Comparison of ENCODE assay signal across 17 cellular contexts in the genomic region with DNA sequence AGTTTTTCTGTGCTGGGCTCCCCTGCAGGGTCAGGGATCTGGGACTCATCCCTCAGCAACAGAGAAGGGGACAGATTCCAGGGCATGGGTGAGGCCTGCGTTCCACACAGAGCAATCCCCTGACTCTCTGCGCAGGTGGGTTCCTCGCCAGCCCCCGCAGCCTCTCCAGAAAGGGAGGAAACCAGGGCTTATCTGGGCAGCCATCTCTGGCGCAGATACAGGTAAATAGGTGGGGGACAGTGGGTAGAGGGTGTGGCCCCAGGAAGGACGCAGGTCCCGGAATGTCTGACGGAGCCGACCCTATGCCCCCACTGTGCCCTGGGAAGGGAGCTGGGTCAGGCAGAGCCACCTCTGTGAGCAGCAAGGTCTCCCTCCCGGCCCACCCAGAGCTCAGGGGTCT. TPM values are rescaled to one million over a fixed set of nuclear protein-coding genes. Genes with fewer than 3 reads are reported as not detected.
A peak's percentile ranks its signal among the peaks of the same experiment; 100 is the strongest.
DNase-seq lines count a peak whose midpoint lies in the region; ATAC-seq and TF ChIP-seq lines count a peak whose summit lies in the region.
"Had no signal": no experiment of that assay in that cellular context is flagged by ENCODE, and none has a peak within 500 bp of the region (broad histone marks: within the 10 kb centered on the region; RNA-seq: fewer than 3 reads in every experiment).

No MANE protein-coding gene starts in this region.

- H3K4me3 Mint-ChIP-seq in immature natural killer cell, result no peak overlapping the region
- H3K4me3 Mint-ChIP-seq: CD14-positive monocyte had no signal

- H3K36me3 ChIP-seq in cardiac muscle cell, result no peaks in the 10 kb centered on the region
- peaks cover 0 to 4% (median 0%) of the 10 kb centered on the region in 9 donors for H3K36me3 ChIP-seq in heart left ventricle
- H3K36me3 ChIP-seq in colonic mucosa, result no peaks in the 10 kb centered on the region
- H3K36me3 ChIP-seq in mucosa of descending colon (ENCODE audit: low read depth), result no peaks in the 10 kb centered on the region
- H3K36me3 ChIP-seq in upper lobe of right lung, result no peaks in the 10 kb centered on the region

- no peaks in the 10 kb centered on the region for H3K9me3 Mint-ChIP-seq in immature natural killer cell

- DNase-seq in cardiac muscle cell (ENCODE audit: low read depth in 1 of 2, low spot score in 1 of 2), result no peak
- DNase-seq in heart left ventricle, result no peak
- DNase-seq in colonic mucosa, result peak; percentile 59
- DNase-seq in mucosa of descending colon, result peak in 1 of 3 donors; percentile 62
- no peak for DNase-seq in upper lobe of right lung
- DNase-seq in immature natural killer cell, result no peak
- DNase-seq in GM13976 (ENCODE audit: low spot score), result no peak
- DNase-seq: Caco-2, GOT3, MM.1S, NCI-H1105 treated with DMSO at 0.1 percent for 48 hours, NCI-H187, NCI-H446 treated with DMSO at 0.1 percent for 48 hours, NCI-H748 treated with DMSO at 0.1 percent for 48 hours, Right ventricle myocardium superior had no signal

- H3K27ac Mint-ChIP-seq in immature natural killer cell, result no peak overlapping the region

- peaks cover 0 to 8% (median 6%) of the 10 kb centered on the region in 3 donors for H3K27me3 Mint-ChIP-seq in immature natural killer cell (ENCODE audit: low read depth in 3 of 3)

- in situ Hi-C loops in GM13976 (cut with MboI; ENCODE audit: low sequenced_read_pairs, unreplicated experiment), result no loop called here

- peak overlapping the region; percentile 50 for H3K27ac ChIP-seq in cardiac muscle cell
- peak overlapping the region in 1 of 12 donors; percentile 92 for H3K27ac ChIP-seq in heart left ventricle
- H3K27ac ChIP-seq in colonic mucosa, result no peak overlapping the region
- no peak overlapping the region for H3K27ac ChIP-seq in upper lobe of right lung

- H3K4me3 ChIP-seq in cardiac muscle cell (no peak overlapping the region), heart left ventricle (no peak overlapping the region), colonic mucosa (no peak overlapping the region), mucosa of descending colon (no peak overlapping the region), upper lobe of right lung (no peak overlapping the region)

- H3K9me3 ChIP-seq in cardiac muscle cell (ENCODE audit: low read depth) (no peaks in the 10 kb centered on the region), heart left ventricle (peaks cover 0 to 15% (median 0%) of the 10 kb centered on the region in 12 donors), colonic mucosa (no peaks in the 10 kb centered on the region), mucosa of descending colon (no peaks in the 10 kb centered on the region), upper lobe of right lung (no peaks in the 10 kb centered on the region)
- H3K9me3 ChIP-seq: Caco-2 had no signal

- TF ChIP-seq CTCF in cardiac muscle cell (IDR thresholded peaks at IDR 0.05; ENCODE audit: low read depth, low read length) (no peak), heart left ventricle (IDR thresholded peaks at IDR 0.05) (no peak), colonic mucosa (IDR thresholded peaks at IDR 0.05) (no peak), mucosa of descending colon (IDR thresholded peaks at IDR 0.05) (no peak), upper lobe of right lung (IDR thresholded peaks at IDR 0.05) (no peak), GM13976 (IDR thresholded peaks at IDR 0.05; ENCODE audit: borderline replicate concordance, control extremely low read depth, extremely low read depth, insufficient read depth, missing control alignments) (no peak)

- TF ChIP-seq POLR2A in heart left ventricle (IDR thresholded peaks at IDR 0.05), result no peak

- no peak overlapping the region for H3K9ac ChIP-seq in colonic mucosa (ENCODE audit: low read depth in 2 of 2, low read length in 2 of 2)

- intact Hi-C loops in heart left ventricle (cut with DNase I), result no loop called here
- intact Hi-C loops in colonic mucosa (cut with DNase I), result no loop called here
- intact Hi-C loops in mucosa of descending colon (cut with DNase I, micrococcal nuclease), result no loop called here
- intact Hi-C loops in upper lobe of right lung (cut with DNase I), result no loop called here

- H3K27me3 ChIP-seq in cardiac muscle cell, result no peaks in the 10 kb centered on the region
- no peaks in the 10 kb centered on the region for H3K27me3 ChIP-seq in heart left ventricle
- no peaks in the 10 kb centered on the region for H3K27me3 ChIP-seq in colonic mucosa
- H3K27me3 ChIP-seq in upper lobe of right lung, result no peaks in the 10 kb centered on the region

- peaks cover 30 to 34% of the 10 kb centered on the region in 2 donors for H3K4me1 Mint-ChIP-seq in immature natural killer cell

- H3K4me1 ChIP-seq in cardiac muscle cell (ENCODE audit: low read depth), result peaks cover 45% of the 10 kb centered on the region
- H3K4me1 ChIP-seq in heart left ventricle, result peaks cover 0 to 29% (median 15%) of the 10 kb centered on the region in 12 donors
- peaks cover 39% of the 10 kb centered on the region for H3K4me1 ChIP-seq in colonic mucosa
- H3K4me1 ChIP-seq in mucosa of descending colon (ENCODE audit: low read depth), result peaks cover 51% of the 10 kb centered on the region
- H3K4me1 ChIP-seq in upper lobe of right lung, result peaks cover 72% of the 10 kb centered on the region

- ATAC-seq in heart left ventricle (no peak), mucosa of descending colon (peak; percentile 55), upper lobe of right lung (peak; percentile 1), GM18498 (IDR thresholded peaks at IDR 0.05; ENCODE audit: unreplicated experiment) (no peak)

- H3K36me3 Mint-ChIP-seq in immature natural killer cell, result peaks cover 0 to 5% (median 3%) of the 10 kb centered on the region in 3 donors

- WGBS in heart left ventricle, 4 donors, result 69 to 77% (median 73%) methylated on average over 5 to 10 of the region's 10 CpGs

RNA-seq across cellular contexts. Expression of a gene that starts 23.2 kb away (rescaled TPM):
- total RNA-seq in cardiac muscle cell (54.5 and 121 TPM in 2 replicates), heart left ventricle (10 to 100 TPM; 14.2 to 59.7 (median 19.7) TPM), colonic mucosa (100 to 1,000 TPM; 104 to 118 TPM), mucosa of descending colon (100 to 1,000 TPM in 2 of 3 donors, 10 to 100 TPM in 1; 71.4 to 218 (median 129) TPM), upper lobe of right lung (196 TPM)
- polyA plus RNA-seq in cardiac muscle cell (32.7 and 49.2 TPM in 2 replicates), heart left ventricle (10 to 100 TPM; 31.2 to 45.0 TPM), immature natural killer cell (10 to 100 TPM in 2 of 3 donors, 1 to 10 TPM in 1; 5.2 to 41.2 (median 13.1) TPM)

RNA-seq across cellular contexts. Expression of a gene that starts 41.8 kb away (rescaled TPM):
- total RNA-seq in cardiac muscle cell, result 24.5 and 29.6 TPM in 2 replicates
- 15.9 and 17.9 TPM in 2 replicates for polyA plus RNA-seq in cardiac muscle cell
- 1 to 10 TPM in 4 of 9 donors, under 1 TPM in 5; 0.23 to 6.1 (median 0.70) TPM for total RNA-seq in heart left ventricle
- polyA plus RNA-seq in heart left ventricle, result under 1 TPM; 0.19 to 0.40 TPM
- total RNA-seq in colonic mucosa, result 10 to 100 TPM; 14.9 to 71.7 TPM
- 10 to 100 TPM in 1 of 3 donors, 1 to 10 TPM in 2; 2.9 to 20.9 (median 7.6) TPM for total RNA-seq in mucosa of descending colon
- total RNA-seq in upper lobe of right lung, result 1.0 TPM
- polyA plus RNA-seq in immature natural killer cell, result 1 to 10 TPM in 2 of 3 donors, not detected in 1; 1.3 to 3.1 TPM

RNA-seq across cellular contexts. Expression of a gene that starts 49.9 kb away (rescaled TPM):
- total RNA-seq in cardiac muscle cell (123 and 140 TPM in 2 replicates), heart left ventricle (10 to 100 TPM; 26.6 to 75.8 (median 44.2) TPM), colonic mucosa (100 to 1,000 TPM; 103 to 273 TPM), mucosa of descending colon (100 to 1,000 TPM in 2 of 3 donors, 10 to 100 TPM in 1; 76.5 to 185 (median 113) TPM), upper lobe of right lung (85.2 TPM)
- polyA plus RNA-seq in cardiac muscle cell (169 and 193 TPM in 2 replicates), heart left ventricle (100 to 1,000 TPM in 1 of 2 donors, 10 to 100 TPM in 1; 62.6 to 129 TPM), immature natural killer cell (100 to 1,000 TPM; 432 to 476 (median 450) TPM)

RNA-seq across cellular contexts. Expression of a gene that starts 55.5 kb away (rescaled TPM):
- 9.3 and 10.8 TPM in 2 replicates for total RNA-seq in cardiac muscle cell
- 9.2 and 13.8 TPM in 2 replicates for polyA plus RNA-seq in cardiac muscle cell
- total RNA-seq in heart left ventricle, result 10 to 100 TPM in 7 of 9 donors, 1 to 10 TPM in 2; 6.5 to 20.8 (median 12.3) TPM
- polyA plus RNA-seq in heart left ventricle, result 10 to 100 TPM; 16.0 to 20.8 TPM
- total RNA-seq in colonic mucosa, result 10 to 100 TPM in 1 of 2 donors, 1 to 10 TPM in 1; 7.8 to 23.1 TPM
- 10 to 100 TPM in 2 of 3 donors, 1 to 10 TPM in 1; 9.6 to 16.1 (median 13.6) TPM for total RNA-seq in mucosa of descending colon
- 21.3 TPM for total RNA-seq in upper lobe of right lung
- 10 to 100 TPM; 21.4 to 23.0 (median 22.0) TPM for polyA plus RNA-seq in immature natural killer cell

RNA-seq across cellular contexts. Expression of a gene that starts 55.6 kb away (rescaled TPM):
- total RNA-seq in cardiac muscle cell (30.0 and 33.5 TPM in 2 replicates), heart left ventricle (10 to 100 TPM in 8 of 9 donors, 1 to 10 TPM in 1; 9.3 to 28.5 (median 15.4) TPM), colonic mucosa (1 to 10 TPM; 9.2 to 9.3 TPM), mucosa of descending colon (10 to 100 TPM in 2 of 3 donors, 1 to 10 TPM in 1; 9.5 to 22.8 (median 15.1) TPM), upper lobe of right lung (50.6 TPM)
- polyA plus RNA-seq in cardiac muscle cell (23.2 and 34.2 TPM in 2 replicates), heart left ventricle (10 to 100 TPM; 14.7 to 21.8 TPM), immature natural killer cell (100 to 1,000 TPM; 129 to 157 (median 141) TPM)

Comparison
In these comparisons a context has a peak if more than half of its experiments do, and no peak if none do; other contexts are left out.
1. ATAC-seq: peak in mucosa of descending colon (single experiment) and upper lobe of right lung (single experiment); none in heart left ventricle (0 of 4) and GM18498 (single experiment).